Comparison of ENCODE assay signal across 2 cellular contexts in genomic region chr5:163377982-163378381, GRCh38.
TF ChIP-seq lines count a peak whose summit lies in the region.

No MANE protein-coding gene starts in this region.

TF ChIP-seq in GM23338, 12 proteins besides CTCF, POLR2A, EP300 and RAD21 (continued from another document):
- TF ChIP-seq REST (IDR thresholded peaks at IDR 0.05; ENCODE audit: unreplicated experiment) = no peak
- no peak for TF ChIP-seq NANOG (IDR thresholded peaks at IDR 0.05; ENCODE audit: borderline replicate concordance)
- TF ChIP-seq ZNF462 (CRISPR knock-in tag; IDR thresholded peaks at IDR 0.05) = no peak
- TF ChIP-seq ETS1 (IDR thresholded peaks at IDR 0.05) = no peak
- no peak for TF ChIP-seq ZNF331 (CRISPR knock-in tag; IDR thresholded peaks at IDR 0.05; ENCODE audit: low read depth)
- TF ChIP-seq ZNF114 (CRISPR knock-in tag; IDR thresholded peaks at IDR 0.05) = no peak
- TF ChIP-seq JUNB (IDR thresholded peaks at IDR 0.05; ENCODE audit: unreplicated experiment) = no peak
- TF ChIP-seq STAT1 (IDR thresholded peaks at IDR 0.05; ENCODE audit: unreplicated experiment) = no peak
- no peak for TF ChIP-seq EZH2phosphoT487 (IDR thresholded peaks at IDR 0.05; ENCODE audit: unreplicated experiment)

TF ChIP-seq in K562, 482 proteins besides CTCF, POLR2A, EP300 and RAD21:
- no peak for TF ChIP-seq RREB1 (CRISPR knock-in tag; IDR thresholded peaks at IDR 0.05)
- TF ChIP-seq STAG1 (CRISPR knock-in tag; IDR thresholded peaks at IDR 0.05; ENCODE audit: borderline replicate concordance) = no peak
- TF ChIP-seq ZBTB12 (CRISPR knock-in tag; IDR thresholded peaks at IDR 0.05) = no peak
- no peak for TF ChIP-seq ZNF239 (CRISPR knock-in tag; IDR thresholded peaks at IDR 0.05)
- no peak for TF ChIP-seq RUNX1 (IDR thresholded peaks at IDR 0.05; ENCODE audit: low read depth)
- TF ChIP-seq HDAC8 (tag; IDR thresholded peaks at IDR 0.05) = no peak
- no peak for TF ChIP-seq THAP12 (CRISPR knock-in tag; IDR thresholded peaks at IDR 0.05)
- TF ChIP-seq PHF21A (IDR thresholded peaks at IDR 0.05; ENCODE audit: borderline replicate concordance, low read depth) = no peak
- TF ChIP-seq RBM15 (IDR thresholded peaks at IDR 0.05; ENCODE audit: insufficient read depth, low read length) = no peak
- no peak for TF ChIP-seq BRD4 (IDR thresholded peaks at IDR 0.05)
